In genomic region chr1:234517087-234517802, GRCh38 we compare ENCODE assay signal across 1 cellular context.
TF ChIP-seq lines count a peak whose summit lies in the region.

No MANE protein-coding gene starts in this region.

TF ChIP-seq in GM23338, 12 proteins besides CTCF, POLR2A, EP300 and RAD21 (continued from another document):
- TF ChIP-seq ZNF462 (CRISPR knock-in tag; IDR thresholded peaks at IDR 0.05) (no peak), NANOG (IDR thresholded peaks at IDR 0.05; ENCODE audit: borderline replicate concordance) (no peak), POLR2AphosphoS5 (IDR thresholded peaks at IDR 0.05; ENCODE audit: low read depth) (no peak), EZH2phosphoT487 (IDR thresholded peaks at IDR 0.05; ENCODE audit: unreplicated experiment) (no peak), STAT1 (IDR thresholded peaks at IDR 0.05; ENCODE audit: unreplicated experiment) (no peak), JUNB (IDR thresholded peaks at IDR 0.05; ENCODE audit: unreplicated experiment) (no peak), ZNF331 (CRISPR knock-in tag; IDR thresholded peaks at IDR 0.05; ENCODE audit: low read depth) (no peak), REST (IDR thresholded peaks at IDR 0.05; ENCODE audit: unreplicated experiment) (no peak)
- TF ChIP-seq, protein P1, sequence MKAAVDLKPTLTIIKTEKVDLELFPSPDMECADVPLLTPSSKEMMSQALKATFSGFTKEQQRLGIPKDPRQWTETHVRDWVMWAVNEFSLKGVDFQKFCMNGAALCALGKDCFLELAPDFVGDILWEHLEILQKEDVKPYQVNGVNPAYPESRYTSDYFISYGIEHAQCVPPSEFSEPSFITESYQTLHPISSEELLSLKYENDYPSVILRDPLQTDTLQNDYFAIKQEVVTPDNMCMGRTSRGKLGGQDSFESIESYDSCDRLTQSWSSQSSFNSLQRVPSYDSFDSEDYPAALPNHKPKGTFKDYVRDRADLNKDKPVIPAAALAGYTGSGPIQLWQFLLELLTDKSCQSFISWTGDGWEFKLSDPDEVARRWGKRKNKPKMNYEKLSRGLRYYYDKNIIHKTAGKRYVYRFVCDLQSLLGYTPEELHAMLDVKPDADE (IDR thresholded peaks at IDR 0.05) = no peak
